Comparison of ENCODE assay signal across 2 cellular contexts in the genomic region with DNA sequence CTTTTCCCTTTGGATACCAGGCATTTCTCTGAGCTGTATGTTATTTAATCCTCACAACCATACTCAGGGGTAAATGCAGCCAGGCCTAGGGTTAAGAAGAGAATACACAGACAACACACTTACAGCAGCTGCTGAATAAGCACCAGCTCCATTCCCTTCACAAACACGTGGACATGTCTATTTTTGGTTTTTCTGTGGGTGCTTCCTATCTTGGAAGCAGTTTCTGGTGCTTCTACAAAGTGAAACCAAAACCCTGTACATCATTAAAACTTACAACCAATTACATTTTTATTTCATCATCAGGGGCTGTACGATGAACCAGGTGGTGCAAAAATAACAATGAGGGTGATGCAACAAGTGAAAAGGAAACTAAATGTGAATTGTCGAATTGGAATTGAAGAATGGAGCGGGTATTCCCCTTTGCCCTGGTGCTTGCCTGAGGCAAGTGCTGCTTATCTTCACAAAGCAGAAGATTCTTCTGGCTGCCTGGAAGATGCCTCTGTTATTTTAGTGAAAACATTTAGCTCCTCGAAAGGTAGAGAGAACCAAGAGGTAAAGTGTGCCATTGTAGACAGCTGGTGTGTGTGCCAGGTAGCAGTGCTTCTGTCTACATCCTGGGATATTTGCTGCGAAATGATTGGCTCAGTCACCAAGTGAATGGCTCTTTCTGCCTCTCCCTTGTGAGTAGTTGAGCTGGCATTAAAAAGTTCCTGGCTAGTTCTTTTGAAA.
A peak's percentile ranks its signal among the peaks of the same experiment; 100 is the strongest.
TF ChIP-seq lines count a peak whose summit lies in the region.

No MANE protein-coding gene starts in this region.

TF ChIP-seq in GM12878, 131 proteins besides CTCF, POLR2A, EP300 and RAD21 (continues in another document):
- no peak for TF ChIP-seq ZNF24 (IDR thresholded peaks at IDR 0.05)
- TF ChIP-seq ATF7 (IDR thresholded peaks at IDR 0.05; ENCODE audit: low read depth), result peak; percentile 85
- peak in 1 of 2 experiments; percentile 88; a peak in 2 of 4 replicates for TF ChIP-seq CEBPB (IDR thresholded peaks at IDR 0.05; ENCODE audit: borderline replicate concordance in 1 of 2, low read depth in 2 of 2, low read length in 2 of 2)
- TF ChIP-seq, protein P1, sequence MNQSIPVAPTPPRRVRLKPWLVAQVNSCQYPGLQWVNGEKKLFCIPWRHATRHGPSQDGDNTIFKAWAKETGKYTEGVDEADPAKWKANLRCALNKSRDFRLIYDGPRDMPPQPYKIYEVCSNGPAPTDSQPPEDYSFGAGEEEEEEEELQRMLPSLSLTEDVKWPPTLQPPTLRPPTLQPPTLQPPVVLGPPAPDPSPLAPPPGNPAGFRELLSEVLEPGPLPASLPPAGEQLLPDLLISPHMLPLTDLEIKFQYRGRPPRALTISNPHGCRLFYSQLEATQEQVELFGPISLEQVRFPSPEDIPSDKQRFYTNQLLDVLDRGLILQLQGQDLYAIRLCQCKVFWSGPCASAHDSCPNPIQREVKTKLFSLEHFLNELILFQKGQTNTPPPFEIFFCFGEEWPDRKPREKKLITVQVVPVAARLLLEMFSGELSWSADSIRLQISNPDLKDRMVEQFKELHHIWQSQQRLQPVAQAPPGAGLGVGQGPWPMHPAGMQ (IDR thresholded peaks at IDR 0.05; ENCODE audit: borderline replicate concordance), result no peak
- TF ChIP-seq NFIC (IDR thresholded peaks at IDR 0.05; ENCODE audit: low read depth, low read length), result no peak
- TF ChIP-seq, protein P2, sequence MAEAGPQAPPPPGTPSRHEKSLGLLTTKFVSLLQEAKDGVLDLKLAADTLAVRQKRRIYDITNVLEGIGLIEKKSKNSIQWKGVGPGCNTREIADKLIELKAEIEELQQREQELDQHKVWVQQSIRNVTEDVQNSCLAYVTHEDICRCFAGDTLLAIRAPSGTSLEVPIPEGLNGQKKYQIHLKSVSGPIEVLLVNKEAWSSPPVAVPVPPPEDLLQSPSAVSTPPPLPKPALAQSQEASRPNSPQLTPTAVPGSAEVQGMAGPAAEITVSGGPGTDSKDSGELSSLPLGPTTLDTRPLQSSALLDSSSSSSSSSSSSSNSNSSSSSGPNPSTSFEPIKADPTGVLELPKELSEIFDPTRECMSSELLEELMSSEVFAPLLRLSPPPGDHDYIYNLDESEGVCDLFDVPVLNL (IDR thresholded peaks at IDR 0.05; ENCODE audit: low read depth, low read length), result no peak
- no peak for TF ChIP-seq TCF7 (IDR thresholded peaks at IDR 0.05; ENCODE audit: borderline replicate concordance)
- TF ChIP-seq CREM (IDR thresholded peaks at IDR 0.05; ENCODE audit: low read depth), result peak; percentile 64; the same call in 1 of the 2 replicates
- TF ChIP-seq RUNX3 (IDR thresholded peaks at IDR 0.05; ENCODE audit: low read length), result no peak
- peak; percentile 59 for TF ChIP-seq IKZF1 (conservative IDR thresholded peaks at IDR 0.05)
- peak; percentile 69; the same call in 1 of the 2 replicates for TF ChIP-seq MEF2A (IDR thresholded peaks at IDR 0.05; ENCODE audit: insufficient read depth, low read depth, low read length)
- TF ChIP-seq CHD2 (IDR thresholded peaks at IDR 0.05; ENCODE audit: borderline replicate concordance, low read depth, low read length), result no peak
- no peak for TF ChIP-seq GABPA (IDR thresholded peaks at IDR 0.05; ENCODE audit: low read depth)
- no peak for TF ChIP-seq RFX5 (IDR thresholded peaks at IDR 0.05; ENCODE audit: low read depth, low read length)
- TF ChIP-seq MEF2B (IDR thresholded peaks at IDR 0.05; ENCODE audit: partially characterized antibody, poor library complexity, severe bottlenecking), result peak; percentile 55
- no peak for TF ChIP-seq STAT1 (conservative IDR thresholded peaks at IDR 0.05)
- TF ChIP-seq JUND (IDR thresholded peaks at IDR 0.05; ENCODE audit: low read depth, low read length), result peak; percentile 38; the same call in 1 of the 2 replicates
- no peak for TF ChIP-seq HDAC6 (IDR thresholded peaks at IDR 0.05; ENCODE audit: unreplicated experiment)
- TF ChIP-seq SUZ12 (IDR thresholded peaks at IDR 0.05; ENCODE audit: unreplicated experiment), result no peak
- 0 out of 2 replicates have a peak, but pooled peaks have one; percentile 38 for TF ChIP-seq MTA2 (IDR thresholded peaks at IDR 0.05; ENCODE audit: low read depth)
- no peak for TF ChIP-seq MLLT1 (IDR thresholded peaks at IDR 0.05)
- TF ChIP-seq SMC3 (IDR thresholded peaks at IDR 0.05; ENCODE audit: borderline replicate concordance, low read length), result no peak
- TF ChIP-seq ATF3 (IDR thresholded peaks at IDR 0.05; ENCODE audit: borderline replicate concordance, extremely low read depth, low read depth, low read length), result peak; percentile 33; the same call in 1 of the 2 replicates
- TF ChIP-seq IKZF2 (IDR thresholded peaks at IDR 0.05), result peak; percentile 63 to 69

TF ChIP-seq in HepG2, 621 proteins besides CTCF, POLR2A, EP300 and RAD21:
- no peak for TF ChIP-seq ZNF18 (CRISPR knock-in tag; IDR thresholded peaks at IDR 0.05; ENCODE audit: insufficient replicate concordance)
- no peak for TF ChIP-seq NCOA1 (CRISPR knock-in tag; IDR thresholded peaks at IDR 0.05)
- TF ChIP-seq THYN1 (CRISPR knock-in tag; IDR thresholded peaks at IDR 0.05; ENCODE audit: borderline replicate concordance, low read depth), result no peak
- TF ChIP-seq NFE2 (CRISPR knock-in tag; IDR thresholded peaks at IDR 0.05), result no peak
- TF ChIP-seq ZNF572 (CRISPR knock-in tag; IDR thresholded peaks at IDR 0.05), result no peak
- TF ChIP-seq ZNF766 (CRISPR knock-in tag; IDR thresholded peaks at IDR 0.05; ENCODE audit: borderline replicate concordance), result no peak
- TF ChIP-seq CHCHD3 (CRISPR knock-in tag; IDR thresholded peaks at IDR 0.05), result no peak
- TF ChIP-seq, protein P3, sequence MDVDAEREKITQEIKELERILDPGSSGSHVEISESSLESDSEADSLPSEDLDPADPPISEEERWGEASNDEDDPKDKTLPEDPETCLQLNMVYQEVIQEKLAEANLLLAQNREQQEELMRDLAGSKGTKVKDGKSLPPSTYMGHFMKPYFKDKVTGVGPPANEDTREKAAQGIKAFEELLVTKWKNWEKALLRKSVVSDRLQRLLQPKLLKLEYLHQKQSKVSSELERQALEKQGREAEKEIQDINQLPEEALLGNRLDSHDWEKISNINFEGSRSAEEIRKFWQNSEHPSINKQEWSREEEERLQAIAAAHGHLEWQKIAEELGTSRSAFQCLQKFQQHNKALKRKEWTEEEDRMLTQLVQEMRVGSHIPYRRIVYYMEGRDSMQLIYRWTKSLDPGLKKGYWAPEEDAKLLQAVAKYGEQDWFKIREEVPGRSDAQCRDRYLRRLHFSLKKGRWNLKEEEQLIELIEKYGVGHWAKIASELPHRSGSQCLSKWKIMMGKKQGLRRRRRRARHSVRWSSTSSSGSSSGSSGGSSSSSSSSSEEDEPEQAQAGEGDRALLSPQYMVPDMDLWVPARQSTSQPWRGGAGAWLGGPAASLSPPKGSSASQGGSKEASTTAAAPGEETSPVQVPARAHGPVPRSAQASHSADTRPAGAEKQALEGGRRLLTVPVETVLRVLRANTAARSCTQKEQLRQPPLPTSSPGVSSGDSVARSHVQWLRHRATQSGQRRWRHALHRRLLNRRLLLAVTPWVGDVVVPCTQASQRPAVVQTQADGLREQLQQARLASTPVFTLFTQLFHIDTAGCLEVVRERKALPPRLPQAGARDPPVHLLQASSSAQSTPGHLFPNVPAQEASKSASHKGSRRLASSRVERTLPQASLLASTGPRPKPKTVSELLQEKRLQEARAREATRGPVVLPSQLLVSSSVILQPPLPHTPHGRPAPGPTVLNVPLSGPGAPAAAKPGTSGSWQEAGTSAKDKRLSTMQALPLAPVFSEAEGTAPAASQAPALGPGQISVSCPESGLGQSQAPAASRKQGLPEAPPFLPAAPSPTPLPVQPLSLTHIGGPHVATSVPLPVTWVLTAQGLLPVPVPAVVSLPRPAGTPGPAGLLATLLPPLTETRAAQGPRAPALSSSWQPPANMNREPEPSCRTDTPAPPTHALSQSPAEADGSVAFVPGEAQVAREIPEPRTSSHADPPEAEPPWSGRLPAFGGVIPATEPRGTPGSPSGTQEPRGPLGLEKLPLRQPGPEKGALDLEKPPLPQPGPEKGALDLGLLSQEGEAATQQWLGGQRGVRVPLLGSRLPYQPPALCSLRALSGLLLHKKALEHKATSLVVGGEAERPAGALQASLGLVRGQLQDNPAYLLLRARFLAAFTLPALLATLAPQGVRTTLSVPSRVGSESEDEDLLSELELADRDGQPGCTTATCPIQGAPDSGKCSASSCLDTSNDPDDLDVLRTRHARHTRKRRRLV (CRISPR knock-in tag; IDR thresholded peaks at IDR 0.05), result no peak
- no peak for TF ChIP-seq ZKSCAN1 (IDR thresholded peaks at IDR 0.05; ENCODE audit: low read length)
- no peak for TF ChIP-seq KDM6A (CRISPR knock-in tag; IDR thresholded peaks at IDR 0.05; ENCODE audit: low read depth)
- TF ChIP-seq ASH2L (IDR thresholded peaks at IDR 0.05; ENCODE audit: insufficient read length, low read depth, low read length), result no peak
- TF ChIP-seq, protein P4, sequence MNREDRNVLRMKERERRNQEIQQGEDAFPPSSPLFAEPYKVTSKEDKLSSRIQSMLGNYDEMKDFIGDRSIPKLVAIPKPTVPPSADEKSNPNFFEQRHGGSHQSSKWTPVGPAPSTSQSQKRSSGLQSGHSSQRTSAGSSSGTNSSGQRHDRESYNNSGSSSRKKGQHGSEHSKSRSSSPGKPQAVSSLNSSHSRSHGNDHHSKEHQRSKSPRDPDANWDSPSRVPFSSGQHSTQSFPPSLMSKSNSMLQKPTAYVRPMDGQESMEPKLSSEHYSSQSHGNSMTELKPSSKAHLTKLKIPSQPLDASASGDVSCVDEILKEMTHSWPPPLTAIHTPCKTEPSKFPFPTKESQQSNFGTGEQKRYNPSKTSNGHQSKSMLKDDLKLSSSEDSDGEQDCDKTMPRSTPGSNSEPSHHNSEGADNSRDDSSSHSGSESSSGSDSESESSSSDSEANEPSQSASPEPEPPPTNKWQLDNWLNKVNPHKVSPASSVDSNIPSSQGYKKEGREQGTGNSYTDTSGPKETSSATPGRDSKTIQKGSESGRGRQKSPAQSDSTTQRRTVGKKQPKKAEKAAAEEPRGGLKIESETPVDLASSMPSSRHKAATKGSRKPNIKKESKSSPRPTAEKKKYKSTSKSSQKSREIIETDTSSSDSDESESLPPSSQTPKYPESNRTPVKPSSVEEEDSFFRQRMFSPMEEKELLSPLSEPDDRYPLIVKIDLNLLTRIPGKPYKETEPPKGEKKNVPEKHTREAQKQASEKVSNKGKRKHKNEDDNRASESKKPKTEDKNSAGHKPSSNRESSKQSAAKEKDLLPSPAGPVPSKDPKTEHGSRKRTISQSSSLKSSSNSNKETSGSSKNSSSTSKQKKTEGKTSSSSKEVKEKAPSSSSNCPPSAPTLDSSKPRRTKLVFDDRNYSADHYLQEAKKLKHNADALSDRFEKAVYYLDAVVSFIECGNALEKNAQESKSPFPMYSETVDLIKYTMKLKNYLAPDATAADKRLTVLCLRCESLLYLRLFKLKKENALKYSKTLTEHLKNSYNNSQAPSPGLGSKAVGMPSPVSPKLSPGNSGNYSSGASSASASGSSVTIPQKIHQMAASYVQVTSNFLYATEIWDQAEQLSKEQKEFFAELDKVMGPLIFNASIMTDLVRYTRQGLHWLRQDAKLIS (CRISPR knock-in tag; IDR thresholded peaks at IDR 0.05), result no peak
- TF ChIP-seq MLX (CRISPR knock-in tag; IDR thresholded peaks at IDR 0.05), result no peak
- TF ChIP-seq SSRP1 (CRISPR knock-in tag; IDR thresholded peaks at IDR 0.05), result no peak
- no peak for TF ChIP-seq ZNF317 (CRISPR knock-in tag; IDR thresholded peaks at IDR 0.05)
- TF ChIP-seq, protein P5, sequence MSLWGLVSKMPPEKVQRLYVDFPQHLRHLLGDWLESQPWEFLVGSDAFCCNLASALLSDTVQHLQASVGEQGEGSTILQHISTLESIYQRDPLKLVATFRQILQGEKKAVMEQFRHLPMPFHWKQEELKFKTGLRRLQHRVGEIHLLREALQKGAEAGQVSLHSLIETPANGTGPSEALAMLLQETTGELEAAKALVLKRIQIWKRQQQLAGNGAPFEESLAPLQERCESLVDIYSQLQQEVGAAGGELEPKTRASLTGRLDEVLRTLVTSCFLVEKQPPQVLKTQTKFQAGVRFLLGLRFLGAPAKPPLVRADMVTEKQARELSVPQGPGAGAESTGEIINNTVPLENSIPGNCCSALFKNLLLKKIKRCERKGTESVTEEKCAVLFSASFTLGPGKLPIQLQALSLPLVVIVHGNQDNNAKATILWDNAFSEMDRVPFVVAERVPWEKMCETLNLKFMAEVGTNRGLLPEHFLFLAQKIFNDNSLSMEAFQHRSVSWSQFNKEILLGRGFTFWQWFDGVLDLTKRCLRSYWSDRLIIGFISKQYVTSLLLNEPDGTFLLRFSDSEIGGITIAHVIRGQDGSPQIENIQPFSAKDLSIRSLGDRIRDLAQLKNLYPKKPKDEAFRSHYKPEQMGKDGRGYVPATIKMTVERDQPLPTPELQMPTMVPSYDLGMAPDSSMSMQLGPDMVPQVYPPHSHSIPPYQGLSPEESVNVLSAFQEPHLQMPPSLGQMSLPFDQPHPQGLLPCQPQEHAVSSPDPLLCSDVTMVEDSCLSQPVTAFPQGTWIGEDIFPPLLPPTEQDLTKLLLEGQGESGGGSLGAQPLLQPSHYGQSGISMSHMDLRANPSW (CRISPR knock-in tag; IDR thresholded peaks at IDR 0.05; ENCODE audit: borderline replicate concordance), result no peak
